17 cellular contexts compared by ENCODE assay signal in the genomic region with DNA sequence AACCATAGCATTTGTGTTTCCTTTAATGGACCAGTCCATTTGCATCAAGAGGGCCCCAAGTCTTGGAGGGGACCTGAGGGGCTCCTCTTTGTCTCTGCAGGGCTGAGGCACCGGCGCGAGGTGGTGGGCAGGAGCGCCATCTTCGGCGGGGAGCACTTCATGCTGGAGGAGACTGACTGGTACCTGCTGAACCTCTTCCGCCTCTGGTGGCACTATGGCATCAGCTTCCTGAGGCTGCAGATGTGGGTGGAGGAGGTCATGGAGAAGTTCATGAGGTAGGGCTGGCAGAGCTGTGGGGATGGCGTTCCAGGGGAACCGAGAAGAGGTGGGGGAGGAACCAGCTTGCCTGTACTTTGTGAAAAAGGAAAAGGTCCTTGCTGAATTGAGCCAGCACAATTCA. TPM values are rescaled to one million over a fixed set of nuclear protein-coding genes. Genes with fewer than 3 reads are reported as not detected.
DNase-seq lines count a peak whose midpoint lies in the region; ATAC-seq and TF ChIP-seq lines count a peak whose summit lies in the region.
"Had no signal": no experiment of that assay in that cellular context is flagged by ENCODE, and none has a peak within 500 bp of the region (broad histone marks: within the 10 kb centered on the region; RNA-seq: fewer than 3 reads in every experiment).

No MANE protein-coding gene starts in this region.

- TF ChIP-seq CTCF in mesothelial cell of epicardium (IDR thresholded peaks at IDR 0.05; ENCODE audit: unreplicated experiment): no peak

- intact Hi-C loops in Right ventricle myocardium superior (cut with DNase I): loop anchor here (5.0 kb wide), 1 partner anchor 213 kb away; no protein-coding TSS in a partner anchor

- peaks cover 32% of the 10 kb centered on the region for H3K4me1 Mint-ChIP-seq in activated T-cell treated with anti-CD3 and anti-CD28 coated beads, Interleukin-2, amount 50 U/mL, for 24 hours (ENCODE audit: low read depth)
- H3K4me1 Mint-ChIP-seq in activated T-cell treated with anti-CD3 and anti-CD28 coated beads, Interleukin-2, amount 50 U/mL, for 4 hours (ENCODE audit: low read depth): peaks cover 30% of the 10 kb centered on the region
- peaks cover 41% of the 10 kb centered on the region for H3K4me1 Mint-ChIP-seq in T-helper 17 cell
- H3K4me1 Mint-ChIP-seq in mesothelial cell of epicardium: no peaks in the 10 kb centered on the region

- no peaks in the 10 kb centered on the region for H3K9me3 ChIP-seq in T-helper 17 cell (ENCODE audit: control insufficient read depth, low read length, poor library complexity, severe bottlenecking)
- H3K9me3 ChIP-seq: BLaER1 had no signal

- H3K36me3 Mint-ChIP-seq in activated T-cell treated with anti-CD3 and anti-CD28 coated beads, Interleukin-2, amount 50 U/mL, for 24 hours (ENCODE audit: low read depth): peaks cover 73% of the 10 kb centered on the region
- no peaks in the 10 kb centered on the region for H3K36me3 Mint-ChIP-seq in activated T-cell treated with anti-CD3 and anti-CD28 coated beads, Interleukin-2, amount 50 U/mL, for 4 hours (ENCODE audit: insufficient read depth)
- H3K36me3 Mint-ChIP-seq in T-helper 17 cell (ENCODE audit: low read depth) (peaks cover 5% of the 10 kb centered on the region), mesothelial cell of epicardium (no peaks in the 10 kb centered on the region)

- no peaks in the 10 kb centered on the region for H3K9me3 Mint-ChIP-seq in activated T-cell treated with anti-CD3 and anti-CD28 coated beads, Interleukin-2, amount 50 U/mL, for 24 hours
- H3K9me3 Mint-ChIP-seq in activated T-cell treated with anti-CD3 and anti-CD28 coated beads, Interleukin-2, amount 50 U/mL, for 4 hours: no peaks in the 10 kb centered on the region
- H3K9me3 Mint-ChIP-seq in mesothelial cell of epicardium: no peaks in the 10 kb centered on the region
- H3K9me3 Mint-ChIP-seq: CD14-positive monocyte; CD8-positive, alpha-beta memory T cell had no signal

- H3K27me3 Mint-ChIP-seq in activated T-cell treated with anti-CD3 and anti-CD28 coated beads, Interleukin-2, amount 50 U/mL, for 24 hours: no peaks in the 10 kb centered on the region
- H3K27me3 Mint-ChIP-seq in activated T-cell treated with anti-CD3 and anti-CD28 coated beads, Interleukin-2, amount 50 U/mL, for 4 hours (ENCODE audit: low read depth): no peaks in the 10 kb centered on the region
- H3K27me3 Mint-ChIP-seq in T-helper 17 cell: no peaks in the 10 kb centered on the region
- no peaks in the 10 kb centered on the region for H3K27me3 Mint-ChIP-seq in mesothelial cell of epicardium (ENCODE audit: low read depth)
- H3K27me3 Mint-ChIP-seq: CD8-positive, alpha-beta memory T cell had no signal

- DNase-seq in activated T-cell treated with anti-CD3 and anti-CD28 coated beads, Interleukin-2, amount 50 U/mL, for 24 hours: no peak
- no peak for DNase-seq in activated T-cell treated with anti-CD3 and anti-CD28 coated beads, Interleukin-2, amount 50 U/mL, for 4 hours
- DNase-seq in T-helper 17 cell (no peak), erythroblast (lab: John Stamatoyannopoulos, UW) (no peak), Right ventricle myocardium superior (no peak), mesothelial cell of epicardium (ENCODE audit: low spot score in 2 of 2, unreplicated experiment in 2 of 2) (no peak)
- no peak for DNase-seq in activated T-cell treated with anti-CD3 and anti-CD28 coated beads, Interleukin-2, amount 50 U/mL, for 1 hour
- DNase-seq: 8988T; CD8-positive, alpha-beta memory T cell; COR-L47; DMS 273 treated with DMSO at 0.1 percent for 48 hours; DMS53; HCEC 1CT; IMR-90 had no signal

- peak; percentile 0 for TF ChIP-seq POLR2A in erythroblast (IDR thresholded peaks at IDR 0.05; ENCODE audit: low read length)

- no peak overlapping the region for H3K4me3 Mint-ChIP-seq in activated T-cell treated with anti-CD3 and anti-CD28 coated beads, Interleukin-2, amount 50 U/mL, for 24 hours
- no peak overlapping the region for H3K4me3 Mint-ChIP-seq in activated T-cell treated with anti-CD3 and anti-CD28 coated beads, Interleukin-2, amount 50 U/mL, for 4 hours
- H3K4me3 Mint-ChIP-seq in T-helper 17 cell (no peak overlapping the region), mesothelial cell of epicardium (no peak overlapping the region)
- H3K4me3 Mint-ChIP-seq: CD14-positive monocyte; CD8-positive, alpha-beta memory T cell had no signal

- ATAC-seq in activated T-cell treated with anti-CD3 and anti-CD28 coated beads, Interleukin-2, amount 50 U/mL, for 4 hours: no peak
- ATAC-seq in T-helper 17 cell (no peak), Right ventricle myocardium superior (ENCODE audit: poor library complexity) (no peak)

- H3K27ac Mint-ChIP-seq in activated T-cell treated with anti-CD3 and anti-CD28 coated beads, Interleukin-2, amount 50 U/mL, for 24 hours: peak overlapping the region; percentile 72
- H3K27ac Mint-ChIP-seq in T-helper 17 cell: peak overlapping the region; percentile 19
- no peak overlapping the region for H3K27ac Mint-ChIP-seq in mesothelial cell of epicardium

RNA-seq across cellular contexts. Expression of gene PCYOX1L, which starts 6.1 kb away (rescaled TPM):
- 10 to 100 TPM in 1 of 3 donors, 1 to 10 TPM in 2; 8.8 to 13.4 (median 8.8) TPM for total RNA-seq in activated T-cell treated with anti-CD3 and anti-CD28 coated beads, Interleukin-2, amount 50 U/mL, for 4 hours
- total RNA-seq in T-helper 17 cell: 10 to 100 TPM; 33.1 to 35.0 TPM
- 2.0 TPM for total RNA-seq in Right ventricle myocardium superior
- 23.2 to 23.6 TPM (median 23.5 TPM) in 3 replicates for total RNA-seq in mesothelial cell of epicardium

RNA-seq across cellular contexts. Expression of gene IL17B, which starts 15.2 kb away (rescaled TPM):
- total RNA-seq in activated T-cell treated with anti-CD3 and anti-CD28 coated beads, Interleukin-2, amount 50 U/mL, for 4 hours: not detected
- total RNA-seq in T-helper 17 cell: not detected
- total RNA-seq in Right ventricle myocardium superior: not detected
- 0.34 TPM in 1 of 3 replicates, not detected in the others for total RNA-seq in mesothelial cell of epicardium
- total RNA-seq: A673; CD8-positive, alpha-beta memory T cell; IMR-90 had no signal

RNA-seq across cellular contexts. Expression of gene GRPEL2, which starts 18.6 kb away (rescaled TPM):
- 10 to 100 TPM; 45.8 to 52.1 (median 50.6) TPM for total RNA-seq in activated T-cell treated with anti-CD3 and anti-CD28 coated beads, Interleukin-2, amount 50 U/mL, for 4 hours
- total RNA-seq in T-helper 17 cell (10 to 100 TPM; 21.2 to 33.0 TPM), Right ventricle myocardium superior (9.0 TPM), mesothelial cell of epicardium (13.9 to 15.4 TPM (median 14.9 TPM) in 3 replicates)
